20 cellular contexts compared by ENCODE assay signal in the genomic region with DNA sequence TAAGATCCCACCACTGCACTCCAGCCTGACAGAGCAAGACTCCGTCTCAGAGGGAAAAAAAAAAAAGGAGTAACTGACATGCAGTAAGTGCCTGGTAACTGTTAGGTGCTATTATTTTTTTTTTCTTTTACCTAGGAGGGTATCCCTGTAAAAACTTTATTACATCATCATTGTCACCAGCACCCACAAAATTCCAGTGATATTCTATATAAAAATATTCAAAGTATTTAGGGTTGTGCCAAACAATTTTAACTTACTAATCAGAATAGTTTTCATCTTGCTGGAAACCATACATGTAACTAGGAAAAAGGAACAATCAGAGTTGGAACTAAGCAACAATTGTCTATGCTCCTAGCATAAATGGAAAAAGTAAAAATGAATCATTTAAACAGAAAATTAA.
"Had no signal": no experiment of that assay in that cellular context is flagged by ENCODE, and none has a peak within 500 bp of the region (broad histone marks: within the 10 kb centered on the region; RNA-seq: fewer than 3 reads in every experiment).

No MANE protein-coding gene starts in this region.

- H3K4me3 ChIP-seq: adrenal gland, body of pancreas, gastrocnemius medialis, heart left ventricle, mucosa of descending colon, skin epidermis, upper lobe of right lung had no signal

- H3K9me3 ChIP-seq: adrenal gland, body of pancreas, gastrocnemius medialis, heart left ventricle, mucosa of descending colon, upper lobe of right lung had no signal

- H3K36me3 ChIP-seq: adrenal gland, upper lobe of right lung had no signal

- H3K27me3 ChIP-seq: adrenal gland, body of pancreas, gastrocnemius medialis, heart left ventricle, upper lobe of right lung had no signal

- H3K27ac ChIP-seq: adrenal gland, body of pancreas, gastrocnemius medialis, skin epidermis, upper lobe of right lung had no signal

- H3K4me1 ChIP-seq: adrenal gland, body of pancreas had no signal

- ATAC-seq: activated CD8-positive, alpha-beta T cell treated with anti-CD3 and anti-CD28 coated beads for 36 hours; activated T-cell treated with anti-CD3 and anti-CD28 coated beads, Interleukin-2, amount 50 U/mL, for 4 hours; body of pancreas; gastrocnemius medialis; heart left ventricle; mucosa of descending colon; naive thymus-derived CD4-positive, alpha-beta T cell; stimulated activated naive CD8-positive, alpha-beta T cell treated with anti-CD3 and anti-CD28 coated beads, Interleukin-15, amount 100 ng/mL, for 72 hours; upper lobe of right lung had no signal

- DNase-seq: activated B cell treated with CpG ODN at 0.5 μM for 24 hours; activated CD4-positive, alpha-beta T cell treated with anti-CD3 and anti-CD28 coated beads for 48 hours; activated CD8-positive, alpha-beta T cell treated with anti-CD3 and anti-CD28 coated beads for 36 hours; activated effector memory CD4-positive, alpha-beta T cell treated with Interleukin-2 at 50 U/mL for 16 hours; activated naive CD4-positive, alpha-beta T cell treated with anti-CD3 and anti-CD28 coated beads, Interleukin-2, amount 50 U/mL, for 16 hours; activated T-cell treated with anti-CD3 and anti-CD28 coated beads, Interleukin-2, amount 50 U/mL, for 4 hours; adrenal gland; body of pancreas; central memory CD4-positive, alpha-beta T cell; cortex of kidney; effector CD8-positive, alpha-beta T cell; gastrocnemius medialis; heart left ventricle; mammary epithelial cell; mucosa of descending colon; naive thymus-derived CD4-positive, alpha-beta T cell; posterior cingulate gyrus; stimulated activated naive CD8-positive, alpha-beta T cell treated with anti-CD3 and anti-CD28 coated beads, Interleukin-15, amount 100 ng/mL, for 72 hours; upper lobe of right lung had no signal
